Comparison of ENCODE assay signal across 16 cellular contexts in genomic region chr13:42017264-42017663, GRCh38.
"Had no signal": no experiment of that assay in that cellular context is flagged by ENCODE, and none has a peak within 500 bp of the region (broad histone marks: within the 10 kb centered on the region; RNA-seq: fewer than 3 reads in every experiment).

No MANE protein-coding gene starts in this region.

- DNase-seq: activated CD4-positive, alpha-beta T cell treated with anti-CD3 and anti-CD28 coated beads for 48 hours; activated CD4-positive, alpha-beta T cell treated with anti-CD3 and anti-CD28 coated beads, Interleukin-2, amount 50 U/mL, for 48 hours; activated CD8-positive, alpha-beta memory T cell treated with anti-CD3 and anti-CD28 coated beads, Interleukin-2, amount 10 ng/mL, durations not matched to agents 7 days and 5 days; activated effector memory CD4-positive, alpha-beta T cell treated with Interleukin-2 at 50 U/mL for 16 hours; activated naive CD4-positive, alpha-beta T cell; activated T-cell treated with anti-CD3 and anti-CD28 coated beads, Interleukin-2, amount 50 U/mL, for 24 hours; aorta; caudate nucleus; MG63; NCI-H146; NCI-H187 treated with DMSO at 0.1 percent for 48 hours; NCI-H2081 treated with DMSO at 0.1 percent for 48 hours; NCI-H2171 treated with DMSO at 0.1 percent for 48 hours; NCI-H226; SHP77 treated with DMSO at 0.1 percent for 48 hours had no signal

- ATAC-seq: activated CD4-positive, CD25-positive, alpha-beta regulatory T cell treated with anti-CD3 and anti-CD28 coated beads, Interleukin-2, amount 50 U/mL, for 24 hours; activated CD8-positive, alpha-beta memory T cell treated with anti-CD3 and anti-CD28 coated beads, Interleukin-2, amount 10 ng/mL, durations not matched to agents 7 days and 5 days had no signal
